Comparison of ENCODE assay signal across 12 cellular contexts in genomic region chr20:588932-589672, GRCh38. TPM values are rescaled to one million over a fixed set of nuclear protein-coding genes. Genes with fewer than 3 reads are reported as not detected.
DNase-seq lines count a peak whose midpoint lies in the region; ATAC-seq and TF ChIP-seq lines count a peak whose summit lies in the region.
"Had no signal": no experiment of that assay in that cellular context is flagged by ENCODE, and none has a peak within 500 bp of the region (broad histone marks: within the 10 kb centered on the region; RNA-seq: fewer than 3 reads in every experiment).

No MANE protein-coding gene starts in this region.

- no peak overlapping the region for H3K4me3 ChIP-seq in smooth muscle cell
- no peak overlapping the region for H3K4me3 ChIP-seq in mammary epithelial cell (replicated peaks in 1 of 3; ENCODE audit: insufficient read depth in 1 of 3, low read depth in 2 of 3, low read length in 3 of 3)
- H3K4me3 ChIP-seq: suprapubic skin had no signal

- H2AFZ ChIP-seq in smooth muscle cell (ENCODE audit: low read depth) (no peak overlapping the region), mammary epithelial cell (ENCODE audit: low read depth, low read length) (no peak overlapping the region)

- BruUV-seq in mammary epithelial cell (replicated peaks; lab: Mats Ljungman, UMichigan): no TSS peak

- in situ Hi-C loops in mammary epithelial cell (cut with MboI; ENCODE audit: low sequenced_read_pairs in 2 of 2): no loop called here

- H3K9ac ChIP-seq in smooth muscle cell (ENCODE audit: low read depth) (no peak overlapping the region), mammary epithelial cell (ENCODE audit: insufficient read depth, low read length) (no peak overlapping the region)

- peaks cover 6% of the 10 kb centered on the region for H3K27me3 ChIP-seq in smooth muscle cell (ENCODE audit: low read depth)
- H3K27me3 ChIP-seq in mammary epithelial cell (ENCODE audit: insufficient read depth, low read length): no peaks in the 10 kb centered on the region

- H3K79me2 ChIP-seq in smooth muscle cell (ENCODE audit: low read depth) (no peaks in the 10 kb centered on the region), mammary epithelial cell (ENCODE audit: insufficient read depth, low read length) (no peaks in the 10 kb centered on the region)

- TF ChIP-seq CTCF in GM10266 (IDR thresholded peaks at IDR 0.05; ENCODE audit: control insufficient read depth, insufficient read depth, low read depth, missing control alignments) (peak; percentile 43), smooth muscle cell (IDR thresholded peaks at IDR 0.05; ENCODE audit: borderline replicate concordance, insufficient read depth, poor library complexity, severe bottlenecking) (no peak), mammary epithelial cell (conservative IDR thresholded peaks at IDR 0.05 in 1 of 2, IDR thresholded peaks at IDR 0.05 in 1 of 2; ENCODE audit: extremely low read depth in 1 of 2, insufficient read depth in 1 of 2, low read depth in 1 of 2, low read length in 2 of 2) (no peak)

- DNase-seq in GM10266 (ENCODE audit: extremely low spot score): peak; percentile 76
- peak; percentile 20 for DNase-seq in cerebellar cortex (ENCODE audit: low spot score)
- no peak for DNase-seq in smooth muscle cell (lab: John Stamatoyannopoulos, UW; ENCODE audit: unreplicated experiment)
- no peak for DNase-seq in HuH-7 (ENCODE audit: low spot score)
- DNase-seq in mammary epithelial cell: no peak
- DNase-seq: CD8-positive, alpha-beta T cell; NK-92 treated with Interleukin-12 subunit alpha and Interleukin-12 subunit beta, amount 100 ng/mL, for 24 hours had no signal

- H3K36me3 ChIP-seq in smooth muscle cell (ENCODE audit: low read depth) (no peaks in the 10 kb centered on the region), mammary epithelial cell (ENCODE audit: insufficient read depth, low read length) (no peaks in the 10 kb centered on the region)
- H3K36me3 ChIP-seq: suprapubic skin had no signal

- intact Hi-C loops in mammary epithelial cell (cut with micrococcal nuclease): no loop called here

- H3K4me2 ChIP-seq in smooth muscle cell (no peak overlapping the region), mammary epithelial cell (ENCODE audit: insufficient read depth, low read depth, low read length) (no peak overlapping the region)

- H3K4me1 ChIP-seq in smooth muscle cell (ENCODE audit: low read depth) (no peaks in the 10 kb centered on the region), mammary epithelial cell (ENCODE audit: insufficient read depth, low read length) (no peaks in the 10 kb centered on the region)
- H3K4me1 ChIP-seq: suprapubic skin had no signal

- no peaks in the 10 kb centered on the region for H3K9me3 ChIP-seq in smooth muscle cell (replicated peaks; ENCODE audit: low read depth)
- H3K9me3 ChIP-seq in mammary epithelial cell (replicated peaks; ENCODE audit: insufficient read depth, low read length): no peaks in the 10 kb centered on the region
- H3K9me3 ChIP-seq: suprapubic skin had no signal

- ATAC-seq in GM19452 (IDR thresholded peaks at IDR 0.05; ENCODE audit: unreplicated experiment) (peak; percentile 46), HG03280 (IDR thresholded peaks at IDR 0.05; ENCODE audit: unreplicated experiment) (peak; percentile 75), HG02970 (IDR thresholded peaks at IDR 0.05; ENCODE audit: low FRiP score, unreplicated experiment) (no peak)
- ATAC-seq: CD8-positive, alpha-beta T cell had no signal

- no peaks in the 10 kb centered on the region for H3F3A ChIP-seq in smooth muscle cell (ENCODE audit: low read depth)

- 88% methylated on average over 10 of the region's 10 CpGs for WGBS in smooth muscle cell (ENCODE audit: low lambda C conversion rate)
- 82% methylated on average over 9 of the region's 10 CpGs for WGBS in mammary epithelial cell (ENCODE audit: low coverage, missing lambda C conversion rate)

- H4K20me1 ChIP-seq in smooth muscle cell (ENCODE audit: low read depth) (no peaks in the 10 kb centered on the region), mammary epithelial cell (ENCODE audit: insufficient read depth, low read length) (no peaks in the 10 kb centered on the region)

- CTCF ChIA-PET in mammary epithelial cell (lab: Charles Lee; ENCODE audit: low non-redundant PET): no interaction called here

- H3K27ac ChIP-seq in smooth muscle cell (ENCODE audit: low read depth) (no peak overlapping the region), mammary epithelial cell (ENCODE audit: insufficient read depth, low read depth, low read length) (no peak overlapping the region)
- H3K27ac ChIP-seq: suprapubic skin had no signal

- dilution Hi-C loops in mammary epithelial cell (cut with HindIII; ENCODE audit: low sequenced_read_pairs): no loop called here

RNA-seq across cellular contexts. Expression of gene TCF15, which starts 21.0 kb away (rescaled TPM):
- total RNA-seq in smooth muscle cell: not detected in 2 replicates
- 0.37 TPM in 1 of 2 replicates, not detected in the other for polyA plus RNA-seq in smooth muscle cell
- total RNA-seq in mammary epithelial cell: not detected
- not detected for polyA plus RNA-seq in mammary epithelial cell
- polyA minus RNA-seq in mammary epithelial cell: not detected
- total RNA-seq: CD8-positive, alpha-beta T cell had no signal
- polyA plus RNA-seq: IgD-negative memory B cell had no signal

RNA-seq across cellular contexts. Expression of gene CSNK2A1, which starts 45.5 kb away (rescaled TPM):
- total RNA-seq in smooth muscle cell: 165 and 205 TPM in 2 replicates
- polyA plus RNA-seq in smooth muscle cell: 74.1 and 82.6 TPM in 2 replicates
- total RNA-seq in mammary epithelial cell: 100 to 1,000 TPM; 153 to 183 TPM
- 94.6 TPM for polyA plus RNA-seq in mammary epithelial cell
- 154 TPM for polyA minus RNA-seq in mammary epithelial cell

Comparison
In these comparisons a context has a peak if more than half of its experiments do, and no peak if none do; other contexts are left out.
1. DNase-seq: peak in GM10266 (single experiment) and cerebellar cortex (single experiment); none in smooth muscle cell (single experiment), HuH-7 (single experiment) and mammary epithelial cell (single experiment).